In the genomic region with DNA sequence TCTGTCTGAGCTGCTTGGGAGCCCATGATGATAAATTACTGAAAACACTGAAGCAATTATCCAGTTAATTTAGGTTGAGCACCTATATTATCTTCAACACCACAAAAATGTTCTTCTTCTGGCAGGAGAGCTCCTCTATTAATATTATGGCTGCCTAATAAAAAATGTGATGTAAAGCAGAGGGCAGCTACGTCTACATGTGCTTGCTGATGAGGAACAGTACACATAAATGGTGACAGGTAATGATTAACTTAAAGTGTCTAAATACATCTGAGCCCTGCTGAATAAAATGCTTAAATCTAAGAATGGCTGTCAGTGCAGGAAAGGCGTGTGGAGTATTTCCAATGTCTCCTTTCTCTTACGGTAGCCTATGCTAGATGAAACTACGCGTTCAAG, we compare ENCODE assay signal across 24 cellular contexts.
DNase-seq lines count a peak whose midpoint lies in the region; ATAC-seq, FAIRE-seq and TF ChIP-seq lines count a peak whose summit lies in the region.
"Had no signal": no experiment of that assay in that cellular context is flagged by ENCODE, and none has a peak within 500 bp of the region (broad histone marks: within the 10 kb centered on the region; RNA-seq: fewer than 3 reads in every experiment).

No MANE protein-coding gene starts in this region.

- in situ Hi-C loops in IMR-90 (cut with MboI; ENCODE audit: low sequenced_read_pairs): no loop called here

- peak overlapping the region; percentile 55 for H2BK120ac ChIP-seq in IMR-90 (ENCODE audit: low read depth, low read length)

- BruUV-seq in IMR-90 (replicated peaks; lab: Mats Ljungman, UMichigan): no TSS peak

- dilution Hi-C loops in IMR-90 (cut with HindIII; ENCODE audit: low sequenced_read_pairs, unreplicated experiment): no loop called here

- H3K23ac ChIP-seq in IMR-90 (ENCODE audit: low read depth, low read length): no peak overlapping the region

- no peak overlapping the region for H4K5ac ChIP-seq in IMR-90 (ENCODE audit: low read depth, low read length)

- H3K4ac ChIP-seq in IMR-90 (ENCODE audit: low read depth, low read length): peak overlapping the region; percentile 93

- H4K20me1 ChIP-seq in IMR-90 (ENCODE audit: insufficient read depth, low read length): no peaks in the 10 kb centered on the region
- H4K20me1 ChIP-seq: BLaER1 treated with 17β-estradiol and CSF1 and Interleukin-3, amounts not matched to agents 10 nM and 100 nM had no signal

- H3K9me3 ChIP-seq in right atrium auricular region: peaks cover 0 to 13% of the 10 kb centered on the region in 2 donors
- peaks cover 19% of the 10 kb centered on the region for H3K9me3 ChIP-seq in A549
- peaks cover 2% of the 10 kb centered on the region for H3K9me3 ChIP-seq in IMR-90 (ENCODE audit: control insufficient read depth, insufficient read depth, low read length)
- H3K9me3 ChIP-seq: BE2C had no signal

- 88% methylated on average over 5 of the region's 5 CpGs for WGBS in A549 (ENCODE audit: missing lambda C conversion rate)
- WGBS in IMR-90 (ENCODE audit: extremely low coverage in 2 of 2, insufficient read length in 1 of 2), 2 experiments: 100% methylated on average over 1 of the region's 5 CpGs; no CpG with 5 or more reads in 1 of the 2 experiments

- H3K4me1 ChIP-seq in right atrium auricular region (no peaks in the 10 kb centered on the region), A549 (peaks cover 19% of the 10 kb centered on the region), IMR-90 (ENCODE audit: control insufficient read depth, insufficient read depth, low read length) (peaks cover 2% of the 10 kb centered on the region)
- H3K4me1 ChIP-seq: BE2C; BLaER1 treated with 17β-estradiol and CSF1 and Interleukin-3, amounts not matched to agents 10 nM and 100 nM had no signal

- H2BK15ac ChIP-seq in IMR-90 (ENCODE audit: low read depth, low read length): peak overlapping the region; percentile 94; the same call in 2 of the 3 replicates

- H3K36me3 ChIP-seq in right atrium auricular region (no peaks in the 10 kb centered on the region), IMR-90 (ENCODE audit: control insufficient read depth, insufficient read depth, low read length) (no peaks in the 10 kb centered on the region)
- H3K36me3 ChIP-seq: BE2C had no signal

- H2AK5ac ChIP-seq in IMR-90 (ENCODE audit: low read depth, low read length): peak overlapping the region; percentile 77; the same call in 1 of the 2 replicates

- no peak overlapping the region for H3K56ac ChIP-seq in IMR-90 (ENCODE audit: extremely low read depth, insufficient read depth, low read length)

- H3K27me3 ChIP-seq in right atrium auricular region (no peaks in the 10 kb centered on the region), IMR-90 (ENCODE audit: control insufficient read depth, insufficient read depth, low read length) (no peaks in the 10 kb centered on the region)
- H3K27me3 ChIP-seq: BE2C; BLaER1 treated with 17β-estradiol and CSF1 and Interleukin-3, amounts not matched to agents 10 nM and 100 nM had no signal

- no peak for TF ChIP-seq CTCF in right atrium auricular region (IDR thresholded peaks at IDR 0.05)
- TF ChIP-seq CTCF in A549 (IDR thresholded peaks at IDR 0.05): no peak
- TF ChIP-seq CTCF in IMR-90 (conservative IDR thresholded peaks at IDR 0.05; ENCODE audit: low read depth, low read length): no peak

- POLR2A ChIA-PET in A549 (lab: Yijun Ruan, JAX) (no interaction called here), IMR-90 (lab: Charles Lee; ENCODE audit: unreplicated experiment) (no interaction called here)

- peak overlapping the region; percentile 0; the same call in 1 of the 2 replicates for H3K14ac ChIP-seq in IMR-90 (replicated peaks; ENCODE audit: low read depth, low read length)

- peak overlapping the region; percentile 89 for H2BK5ac ChIP-seq in IMR-90 (ENCODE audit: low read depth, low read length, poor library complexity, severe bottlenecking)

- peak overlapping the region; percentile 97 for H2BK20ac ChIP-seq in IMR-90 (ENCODE audit: low read depth, low read length)

- peak overlapping the region in 1 of 2 experiments; percentile 95; a peak in 1 of 4 replicates for H4K8ac ChIP-seq in IMR-90 (ENCODE audit: low read depth in 2 of 2, low read length in 2 of 2)

- TF ChIP-seq POLR2A in A549 (IDR thresholded peaks at IDR 0.05; ENCODE audit: low read length): no peak
- TF ChIP-seq POLR2A in IMR-90 (IDR thresholded peaks at IDR 0.05; ENCODE audit: low read depth, low read length): no peak

- no peaks in the 10 kb centered on the region for H3K79me1 ChIP-seq in IMR-90 (ENCODE audit: low read depth in 1 of 2, low read length in 2 of 2)

- intact Hi-C loops in Right ventricle myocardium inferior (cut with DNase I) (no loop called here), IMR-90 (cut with micrococcal nuclease) (no loop called here)

- H2AK9ac ChIP-seq in IMR-90 (replicated peaks; ENCODE audit: low read depth, low read length, poor library complexity): no peak overlapping the region

- H2AFZ ChIP-seq in IMR-90 (replicated peaks; ENCODE audit: low read length, poor library complexity): no peak overlapping the region

- CTCF ChIA-PET in A549 (lab: Yijun Ruan, JAX): interaction anchor here (1.0 to 1.5 kb wide), 3 partner anchors 13 to 433 kb away, joined by 3 to 4 read pairs (median 3); no protein-coding TSS in a partner anchor
- CTCF ChIA-PET in IMR-90 (lab: Yijun Ruan, JAX): no interaction called here

- H3K9ac ChIP-seq in IMR-90 (ENCODE audit: low read depth, low read length): no peak overlapping the region
- H3K9ac ChIP-seq: BLaER1 treated with 17β-estradiol and CSF1 and Interleukin-3, amounts not matched to agents 10 nM and 100 nM; GM23248 had no signal

- peak overlapping the region; percentile 70 for H4K91ac ChIP-seq in IMR-90 (ENCODE audit: insufficient read depth, low read depth, low read length)

- no peak for FAIRE-seq in A549 (lab: Jason Lieb, UNC)
- FAIRE-seq: A204.1, D721Med, G401.6, GM12892, H1 had no signal

- DNase-seq in Right ventricle myocardium inferior (ENCODE audit: missing footprints) (no peak), right atrium auricular region (ENCODE audit: low spot score) (no peak), A549 (ENCODE audit: low read depth in 1 of 2, low spot score in 1 of 2) (no peak), IMR-90 (no peak), left kidney (ENCODE audit: low read depth, low spot score) (peak; percentile 28), OCI-M1 (lab: John Stamatoyannopoulos, UW) (no peak), iPS-NIHi11 (ENCODE audit: low spot score) (no peak)
- DNase-seq: ACHN; AML-193; BE2C; CD4-positive, alpha-beta T cell; CD8-positive, alpha-beta memory T cell; DMS 273 treated with DMSO at 0.1 percent for 48 hours; DND-41; GM23248; H7; HCEC 1CT had no signal

- H3K27ac ChIP-seq in right atrium auricular region: no peak overlapping the region
- peak overlapping the region in 1 of 2 experiments; percentile 68; a peak in 3 of 6 replicates for H3K27ac ChIP-seq in A549
- no peak overlapping the region for H3K27ac ChIP-seq in IMR-90 (ENCODE audit: insufficient read depth, low read length)
- H3K27ac ChIP-seq: 22Rv1; BLaER1 treated with 17β-estradiol and CSF1 and Interleukin-3, amounts not matched to agents 10 nM and 100 nM; GM23248 had no signal

- no peak overlapping the region for H3K18ac ChIP-seq in IMR-90 (ENCODE audit: low read depth, low read length)

- ATAC-seq in Right ventricle myocardium inferior (peak; percentile 20), A549 (no peak), IMR-90 (ENCODE audit: low read depth) (no peak)

- H3K4me3 ChIP-seq in right atrium auricular region (no peak overlapping the region), A549 (no peak overlapping the region), IMR-90 (ENCODE audit: insufficient read depth, low read depth, low read length) (no peak overlapping the region)
- H3K4me3 ChIP-seq: BLaER1 treated with 17β-estradiol and CSF1 and Interleukin-3, amounts not matched to agents 10 nM and 100 nM; GM23248 had no signal

- no peak for TF ChIP-seq EP300 in A549 (IDR thresholded peaks at IDR 0.05)

- TF ChIP-seq RAD21 in A549 (conservative IDR thresholded peaks at IDR 0.05 in 1 of 2, IDR thresholded peaks at IDR 0.05 in 1 of 2) (no peak), IMR-90 (IDR thresholded peaks at IDR 0.05; ENCODE audit: low read length) (no peak)

- peak overlapping the region; percentile 21; the same call in 2 of the 3 replicates for H3K4me2 ChIP-seq in A549
- no peak overlapping the region for H3K4me2 ChIP-seq in IMR-90 (ENCODE audit: low read depth, low read length)
- H3K4me2 ChIP-seq: BLaER1 treated with 17β-estradiol and CSF1 and Interleukin-3, amounts not matched to agents 10 nM and 100 nM had no signal

- no peaks in the 10 kb centered on the region for H3K9me1 ChIP-seq in IMR-90 (ENCODE audit: insufficient read depth, low read length)

TF ChIP-seq in A549, 52 proteins besides CTCF, POLR2A, EP300 and RAD21 (continues in another document):
- TF ChIP-seq, protein P1, sequence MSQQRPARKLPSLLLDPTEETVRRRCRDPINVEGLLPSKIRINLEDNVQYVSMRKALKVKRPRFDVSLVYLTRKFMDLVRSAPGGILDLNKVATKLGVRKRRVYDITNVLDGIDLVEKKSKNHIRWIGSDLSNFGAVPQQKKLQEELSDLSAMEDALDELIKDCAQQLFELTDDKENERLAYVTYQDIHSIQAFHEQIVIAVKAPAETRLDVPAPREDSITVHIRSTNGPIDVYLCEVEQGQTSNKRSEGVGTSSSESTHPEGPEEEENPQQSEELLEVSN (IDR thresholded peaks at IDR 0.05; ENCODE audit: borderline replicate concordance, low read depth): no peak
- TF ChIP-seq HOXB13 (CRISPR knock-in tag; IDR thresholded peaks at IDR 0.05; ENCODE audit: low read depth): no peak
- TF ChIP-seq POLR2AphosphoS2 (conservative IDR thresholded peaks at IDR 0.05; ENCODE audit: low read length): no peak
- no peak for TF ChIP-seq KDM1A (IDR thresholded peaks at IDR 0.05; ENCODE audit: low read depth)

TF ChIP-seq in IMR-90, 13 proteins besides CTCF, POLR2A, EP300 and RAD21 (continues in another document):
- TF ChIP-seq MAZ (IDR thresholded peaks at IDR 0.05; ENCODE audit: borderline replicate concordance, low read depth, low read length): no peak
- no peak for TF ChIP-seq NFE2L2 (IDR thresholded peaks at IDR 0.05; ENCODE audit: low read depth, low read length)
- TF ChIP-seq FOS (IDR thresholded peaks at IDR 0.05; ENCODE audit: low read depth, low read length): no peak
- no peak for TF ChIP-seq RFX5 (IDR thresholded peaks at IDR 0.05; ENCODE audit: low read depth, low read length)
- no peak for TF ChIP-seq MXI1 (IDR thresholded peaks at IDR 0.05; ENCODE audit: borderline replicate concordance, low read depth, low read length)
- no peak for TF ChIP-seq USF2 (IDR thresholded peaks at IDR 0.05; ENCODE audit: low read depth, low read length)
- TF ChIP-seq SMC3 (IDR thresholded peaks at IDR 0.05; ENCODE audit: low read depth, low read length): no peak
- TF ChIP-seq CEBPB (IDR thresholded peaks at IDR 0.05; ENCODE audit: low read depth, low read length): no peak
